22 cellular contexts compared by ENCODE assay signal in genomic region chr10:76026176-76026771, GRCh38.
A peak's percentile ranks its signal among the peaks of the same experiment; 100 is the strongest.
DNase-seq lines count a peak whose midpoint lies in the region; ATAC-seq and TF ChIP-seq lines count a peak whose summit lies in the region.
"Had no signal": no experiment of that assay in that cellular context is flagged by ENCODE, and none has a peak within 500 bp of the region (broad histone marks: within the 10 kb centered on the region; RNA-seq: fewer than 3 reads in every experiment).

No MANE protein-coding gene starts in this region.

- ATAC-seq in right lobe of liver (peak in 1 of 4 donors; percentile 78), GM21619 (IDR thresholded peaks at IDR 0.05; ENCODE audit: unreplicated experiment) (no peak)
- ATAC-seq: Right ventricle myocardium inferior had no signal

- CTCF ChIA-PET in RWPE1 (lab: Yijun Ruan, JAX) = interaction anchor here (1.2 to 1.7 kb wide), 2 partner anchors 10 to 116 kb away, joined by 3 to 10 read pairs; no protein-coding TSS in a partner anchor
- CTCF ChIA-PET in GM10248 (lab: Yijun Ruan, JAX) = interaction anchor here (1.5 to 4.8 kb wide), 3 partner anchors 9 to 11 kb away, joined by 4 to 31 read pairs (median 4); no protein-coding TSS in a partner anchor

- intact Hi-C loops in right lobe of liver (cut with DNase I) = no loop called here

- peak; percentile 22 for DNase-seq in RWPE1 (ENCODE audit: low spot score)
- DNase-seq in epithelial cell of esophagus (ENCODE audit: low read depth) = peak; percentile 51
- no peak for DNase-seq in right lobe of liver
- no peak for DNase-seq in stimulated activated CD4-positive, alpha-beta T cell treated with anti-CD3 and anti-CD28 coated beads, Interleukin-1b, Interleukin-23, amount 100 ng/mL, for 48 hours
- no peak for DNase-seq in GM10248 (ENCODE audit: extremely low spot score)
- DNase-seq in NCI-H2196 treated with DMSO at 0.1 percent for 48 hours (lab: John Stamatoyannopoulos, UW; ENCODE audit: unreplicated experiment) = no peak
- DNase-seq: ACHN; CD4-positive, alpha-beta memory T cell; DMS 273 treated with DMSO at 0.1 percent for 48 hours; Kasumi-1; MG63; NCI-H187; NCI-H2107; NCI-H2227 treated with DMSO at 0.1 percent for 48 hours; NCI-H510A treated with DMSO at 0.1 percent for 48 hours; NCI-H774; NK-92 treated with Interleukin-12 subunit alpha and Interleukin-12 subunit beta, amount 100 ng/mL, for 24 hours; Peyer's patch had no signal

- no peaks in the 10 kb centered on the region for H3K27me3 ChIP-seq in right lobe of liver
- H3K27me3 ChIP-seq: BLaER1 treated with 17β-estradiol and CSF1 and Interleukin-3, amounts not matched to agents 10 nM and 100 nM; MG63; Peyer's patch had no signal

- TF ChIP-seq CTCF in RWPE1 (conservative IDR thresholded peaks at IDR 0.05; ENCODE audit: low read depth) (no peak), epithelial cell of esophagus (IDR thresholded peaks at IDR 0.05; ENCODE audit: insufficient read depth, low read depth, low read length, missing control alignments) (no peak), right lobe of liver (IDR thresholded peaks at IDR 0.05) (no peak), GM10248 (IDR thresholded peaks at IDR 0.05; ENCODE audit: control extremely low read depth, extremely low read depth, low read depth, missing control alignments) (no peak)

- H3K9me3 ChIP-seq in right lobe of liver = no peaks in the 10 kb centered on the region
- H3K9me3 ChIP-seq: BLaER1 treated with 17β-estradiol and CSF1 and Interleukin-3, amounts not matched to agents 10 nM and 100 nM; Caco-2; MG63; Peyer's patch had no signal

- POLR2A ChIA-PET in RWPE1 (lab: Yijun Ruan, JAX; ENCODE audit: low non-redundant PET) = no interaction called here
- POLR2A ChIA-PET in GM10248 (lab: Yijun Ruan, JAX) = no interaction called here

- TF ChIP-seq POLR2A in right lobe of liver (IDR thresholded peaks at IDR 0.05) = no peak

- H3K27ac ChIP-seq in RWPE1 (no peak overlapping the region), right lobe of liver (peak overlapping the region in 2 of 3 donors; percentile 23 to 37)
- H3K27ac ChIP-seq: BLaER1 treated with 17β-estradiol and CSF1 and Interleukin-3, amounts not matched to agents 10 nM and 100 nM; Peyer's patch had no signal

- no peaks in the 10 kb centered on the region for H3K36me3 ChIP-seq in right lobe of liver
- H3K36me3 ChIP-seq: BLaER1 treated with 17β-estradiol and CSF1 and Interleukin-3, amounts not matched to agents 10 nM and 100 nM; MG63; Peyer's patch had no signal

- no peak overlapping the region for H3K4me3 ChIP-seq in epithelial cell of esophagus (ENCODE audit: low read length)
- no peak overlapping the region for H3K4me3 ChIP-seq in right lobe of liver
- H3K4me3 ChIP-seq: BLaER1 treated with 17β-estradiol and CSF1 and Interleukin-3, amounts not matched to agents 10 nM and 100 nM; MG63; Peyer's patch had no signal

- WGBS in right lobe of liver (ENCODE audit: insufficient coverage, low coverage, low lambda C conversion rate, missing lambda C conversion rate) = 92% methylated on average over 2 of the region's 2 CpGs

- H3K4me1 ChIP-seq in right lobe of liver = peaks cover 0 to 29% (median 8%) of the 10 kb centered on the region in 4 donors
- H3K4me1 ChIP-seq: BLaER1 treated with 17β-estradiol and CSF1 and Interleukin-3, amounts not matched to agents 10 nM and 100 nM; Caco-2; Peyer's patch had no signal

Comparison
In these comparisons a context has a peak if more than half of its experiments do, and no peak if none do; other contexts are left out.
1. DNase-seq: peak in RWPE1 (single experiment) and epithelial cell of esophagus (single experiment); none in right lobe of liver (0 of 3), stimulated activated CD4-positive, alpha-beta T cell treated with anti-CD3 and anti-CD28 coated beads, Interleukin-1b, Interleukin-23, amount 100 ng/mL, for 48 hours (single experiment), GM10248 (single experiment) and NCI-H2196 treated with DMSO at 0.1 percent for 48 hours (single experiment).